Comparison of ENCODE assay signal across 8 cellular contexts in the genomic region with DNA sequence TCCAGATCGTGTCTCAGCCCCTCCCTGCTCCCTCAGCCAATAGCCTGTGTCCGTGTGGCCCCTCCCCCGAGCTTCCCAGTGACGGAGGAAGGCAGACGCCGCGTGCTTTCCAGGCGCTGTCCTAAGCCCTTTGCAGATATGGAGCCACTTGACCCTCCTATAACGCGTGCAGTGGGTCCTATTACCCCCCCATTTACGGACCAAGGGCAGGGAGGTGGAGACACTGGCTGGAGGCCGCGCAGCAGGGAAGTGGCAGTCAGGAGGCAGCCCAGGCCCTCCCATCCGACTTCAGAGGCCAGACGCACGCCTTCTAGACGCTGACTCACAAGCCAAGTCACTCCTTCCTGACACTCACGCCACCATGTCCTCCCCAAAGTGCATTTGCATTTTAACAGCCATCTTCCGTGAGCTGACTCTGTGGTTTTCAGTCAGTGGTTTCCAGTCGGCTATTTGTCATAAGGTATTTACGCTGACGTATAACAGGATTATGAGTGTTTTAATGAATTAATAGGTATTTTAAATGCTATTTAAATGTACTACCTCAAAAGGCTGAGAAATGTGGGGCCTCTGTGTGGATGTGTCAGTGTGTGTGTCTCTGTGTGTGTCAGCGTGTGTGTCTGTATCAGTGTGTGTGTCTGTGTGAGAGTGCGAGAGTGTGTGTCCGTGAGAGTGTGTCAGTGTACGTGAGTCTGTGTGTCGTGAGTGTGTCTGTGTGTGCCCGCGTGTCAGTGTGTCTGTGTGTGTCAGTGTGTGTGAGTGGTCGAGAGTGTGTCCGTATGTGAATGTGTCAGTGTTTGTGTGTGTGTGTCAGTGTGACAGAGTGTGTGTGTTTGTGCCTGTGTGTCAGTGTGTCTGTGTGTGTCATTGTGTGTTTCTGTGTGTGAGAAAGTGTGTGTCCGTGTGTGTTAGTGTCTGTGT.
DNase-seq lines count a peak whose midpoint lies in the region; ATAC-seq and TF ChIP-seq lines count a peak whose summit lies in the region.

No MANE protein-coding gene starts in this region.

- H3K9me2 ChIP-seq in Loucy (replicated peaks; ENCODE audit: low read depth, low read length): no peaks in the 10 kb centered on the region

- H3K4me3 ChIP-seq in Loucy (ENCODE audit: low read length, poor library complexity, severe bottlenecking): peak overlapping the region; percentile 82
- peak overlapping the region; percentile 51 for H3K4me3 ChIP-seq in choroid plexus epithelial cell (ENCODE audit: low read depth, low read length)
- peak overlapping the region; percentile 50 for H3K4me3 ChIP-seq in lung

- TF ChIP-seq CTCF in Loucy (conservative IDR thresholded peaks at IDR 0.05; ENCODE audit: low read length) (no peak), choroid plexus epithelial cell (conservative IDR thresholded peaks at IDR 0.05; ENCODE audit: low read depth, low read length) (no peak), lung (IDR thresholded peaks at IDR 0.05; ENCODE audit: control extremely low read depth, extremely low read depth) (no peak)

- H3K9me3 ChIP-seq in Loucy (ENCODE audit: insufficient read depth, low read depth, low read length): no peaks in the 10 kb centered on the region
- H3K9me3 ChIP-seq in lung (ENCODE audit: control insufficient read depth in 2 of 2, insufficient read depth in 1 of 2, low read length in 1 of 2): no peaks in the 10 kb centered on the region

- ATAC-seq in lung (ENCODE audit: insufficient read depth, low FRiP score): peak; percentile 84

- H3K9ac ChIP-seq in Loucy (ENCODE audit: low read depth, low read length, poor library complexity, severe bottlenecking): peak overlapping the region; percentile 93

- H3K27me3 ChIP-seq in Loucy (ENCODE audit: insufficient read depth, low read length, poor library complexity, severe bottlenecking) (no peaks in the 10 kb centered on the region), lung (ENCODE audit: control insufficient read depth, insufficient read depth) (no peaks in the 10 kb centered on the region)

- H4K20me1 ChIP-seq in Loucy (ENCODE audit: insufficient read depth, low read length, poor library complexity, severe bottlenecking): no peaks in the 10 kb centered on the region

- 18 to 28% methylated on average over 30 to 32 of the region's 32 CpGs for WGBS in lung, 2 donors

- H3K4me1 ChIP-seq in Loucy (ENCODE audit: insufficient read depth, low read length, poor library complexity, severe bottlenecking): peaks cover 48% of the 10 kb centered on the region
- H3K4me1 ChIP-seq in lung (ENCODE audit: control insufficient read depth in 2 of 2, insufficient read depth in 2 of 2, low read length in 2 of 2): peaks cover 0 to 18% of the 10 kb centered on the region in 2 donors

- peaks cover 5% of the 10 kb centered on the region; the same call in 1 of the 2 replicates for H3F3A ChIP-seq in Loucy (ENCODE audit: low read depth)

- H3K36me3 ChIP-seq in Loucy (ENCODE audit: insufficient read depth, low read length) (no peaks in the 10 kb centered on the region), lung (ENCODE audit: control insufficient read depth in 2 of 2, insufficient read depth in 2 of 2, low read length in 2 of 2) (no peaks in the 10 kb centered on the region)

- DNase-seq in GM04504 (ENCODE audit: low read depth) (peak; percentile 98), H4 (ENCODE audit: low spot score) (peak; percentile 100), choroid plexus epithelial cell (ENCODE audit: low read depth) (peak; percentile 91), lung (ENCODE audit: low spot score) (peak; percentile 78), NCI-H1105 (lab: John Stamatoyannopoulos, UW) (no peak)
- peak; percentile 84 for DNase-seq in activated CD4-positive, alpha-beta T cell treated with anti-CD3 and anti-CD28 coated beads for 1 hour
- DNase-seq in stimulated activated CD4-positive, alpha-beta T cell treated with anti-CD3 and anti-CD28 coated beads, TNF-alpha, amount 100 ng/mL, for 48 hours (ENCODE audit: low read depth in 3 of 3): peak; percentile 75 to 92 (median 81)

- 0 out of 2 replicates have a peak overlapping the region, but pooled peaks have one; percentile 37 for H2AFZ ChIP-seq in Loucy (ENCODE audit: low read length)

- H3K4me2 ChIP-seq in Loucy (ENCODE audit: low read depth, low read length, poor library complexity, severe bottlenecking): peak overlapping the region; percentile 72

- H3K79me2 ChIP-seq in Loucy (ENCODE audit: insufficient read depth, low read length): no peaks in the 10 kb centered on the region; the same call in 1 of the 2 replicates

- peak overlapping the region; percentile 72 to 99 for H3K27ac ChIP-seq in lung (ENCODE audit: low read depth in 1 of 2, low read length in 1 of 2)
